ENCODE assay signal across 13 cellular contexts in genomic region chr6:166752097-166752496, GRCh38.
DNase-seq lines count a peak whose midpoint lies in the region; ATAC-seq and TF ChIP-seq lines count a peak whose summit lies in the region.
"Had no signal": no experiment of that assay in that cellular context is flagged by ENCODE, and none has a peak within 500 bp of the region (broad histone marks: within the 10 kb centered on the region; RNA-seq: fewer than 3 reads in every experiment).

No MANE protein-coding gene starts in this region.

- DNase-seq in stomach: no peak
- no peak for DNase-seq in amygdala (lab: John Stamatoyannopoulos, UW)
- DNase-seq in activated CD4-positive, alpha-beta T cell treated with anti-CD3 and anti-CD28 coated beads for 48 hours: no peak
- DNase-seq in NCI-H2196 (lab: John Stamatoyannopoulos, UW; ENCODE audit: unreplicated experiment): no peak
- DNase-seq: cortex of kidney, DMS153, kidney, NCI-H69 had no signal

- no peak for TF ChIP-seq CTCF in neutrophil (IDR thresholded peaks at IDR 0.05)
- TF ChIP-seq CTCF in stomach (IDR thresholded peaks at IDR 0.05): no peak

- H3K4me3 ChIP-seq in neutrophil (ENCODE audit: low read depth in 1 of 2, low read length in 1 of 2) (no peak overlapping the region), stomach (no peak overlapping the region)
- H3K4me3 ChIP-seq: SJSA1 had no signal

- no peak for TF ChIP-seq POLR2A in stomach (IDR thresholded peaks at IDR 0.05)

- peak; percentile 76 for ATAC-seq in GM19025 (IDR thresholded peaks at IDR 0.05; ENCODE audit: low read depth, unreplicated experiment)
- ATAC-seq in GM21737 (IDR thresholded peaks at IDR 0.05; ENCODE audit: unreplicated experiment): peak; percentile 80
- peak; percentile 86 for ATAC-seq in HG03159 (IDR thresholded peaks at IDR 0.05; ENCODE audit: unreplicated experiment)

- peaks cover 8% of the 10 kb centered on the region for H3K36me3 ChIP-seq in neutrophil
- no peaks in the 10 kb centered on the region for H3K36me3 ChIP-seq in stomach
- H3K36me3 ChIP-seq: SJSA1 had no signal

- H3K27ac ChIP-seq in neutrophil: peak overlapping the region; percentile 90
- H3K27ac ChIP-seq in stomach: no peak overlapping the region
- H3K27ac ChIP-seq: SJSA1 had no signal

- H3K27me3 ChIP-seq in neutrophil (no peaks in the 10 kb centered on the region), stomach (peaks cover 0 to 25% (median 2%) of the 10 kb centered on the region in 3 donors)

- H3K4me1 ChIP-seq in neutrophil (ENCODE audit: control insufficient read depth in 1 of 2, insufficient read depth in 1 of 2, low read depth in 1 of 2, low read length in 1 of 2) (peaks cover 42 to 50% of the 10 kb centered on the region in 2 experiments), stomach (peaks cover 0 to 2% (median under 1%) of the 10 kb centered on the region in 4 donors)
- H3K4me1 ChIP-seq: SJSA1 had no signal

- H3K9me3 ChIP-seq in neutrophil (no peaks in the 10 kb centered on the region), stomach (no peaks in the 10 kb centered on the region)
- H3K9me3 ChIP-seq: SJSA1 had no signal

- intact Hi-C loops in stomach (cut with DNase I; ENCODE audit: low total_unique reads): no loop called here

- WGBS in stomach, 5 donors: 81 to 92% (median 86%) methylated on average over 9 of the region's 9 CpGs

- TF ChIP-seq EP300 in stomach (IDR thresholded peaks at IDR 0.05): no peak
